In the genomic region with DNA sequence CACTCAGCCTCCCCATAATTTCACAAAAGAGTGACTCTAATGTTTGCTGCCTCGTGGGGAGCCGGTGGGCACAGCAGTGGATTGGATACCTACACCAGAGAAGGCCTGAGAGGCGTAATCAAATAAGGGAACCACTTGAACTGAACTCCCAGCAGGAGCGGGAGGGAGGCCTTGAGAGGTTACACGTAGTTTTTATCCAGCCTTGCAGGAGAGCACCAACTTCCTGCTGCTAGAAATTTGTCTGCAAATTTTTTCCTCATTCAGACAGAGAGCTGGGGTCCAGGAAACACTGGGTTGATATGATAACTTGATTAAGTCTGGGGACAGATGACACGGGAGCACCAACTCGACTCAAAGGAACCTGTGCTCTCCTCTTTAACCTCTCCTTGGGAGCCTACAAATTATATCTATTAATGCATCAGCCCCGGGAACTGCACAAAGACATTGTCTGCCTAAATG, we compare ENCODE assay signal across 8 cellular contexts.
DNase-seq lines count a peak whose midpoint lies in the region; ATAC-seq and TF ChIP-seq lines count a peak whose summit lies in the region.

No MANE protein-coding gene starts in this region.

- H3K27ac Mint-ChIP-seq in activated CD4-positive, alpha-beta T cell treated with anti-CD3 and anti-CD28 coated beads, Interleukin-2, amount 10 ng/mL, durations not matched to agents 7 days and 5 days = no peak overlapping the region
- peak overlapping the region in 4 of 5 experiments; percentile 0 to 93 (median 61) for H3K27ac Mint-ChIP-seq in brain
- no peak overlapping the region for H3K27ac Mint-ChIP-seq in stimulated activated naive B cell treated with anti-CD40 and anti-IgM and Interleukin-4, amounts not matched to agents 10 μg/mL and 1 μg/mL and 100 μg/mL, for 72 hours

- no peak for TF ChIP-seq CTCF in brain (conservative IDR thresholded peaks at IDR 0.05)

- peaks cover 16% of the 10 kb centered on the region for H3K27me3 Mint-ChIP-seq in activated CD4-positive, alpha-beta T cell treated with anti-CD3 and anti-CD28 coated beads, Interleukin-2, amount 10 ng/mL, durations not matched to agents 7 days and 5 days
- H3K27me3 Mint-ChIP-seq in brain = peaks cover 34% of the 10 kb centered on the region
- peaks cover 21 to 50% of the 10 kb centered on the region in 2 donors for H3K27me3 Mint-ChIP-seq in stimulated activated naive B cell treated with anti-CD40 and anti-IgM and Interleukin-4, amounts not matched to agents 10 μg/mL and 1 μg/mL and 100 μg/mL, for 72 hours

- H3K36me3 Mint-ChIP-seq in activated CD4-positive, alpha-beta T cell treated with anti-CD3 and anti-CD28 coated beads, Interleukin-2, amount 10 ng/mL, durations not matched to agents 7 days and 5 days (ENCODE audit: low read depth) = no peaks in the 10 kb centered on the region
- no peaks in the 10 kb centered on the region for H3K36me3 Mint-ChIP-seq in brain
- peaks cover 0 to 4% of the 10 kb centered on the region in 2 donors for H3K36me3 Mint-ChIP-seq in stimulated activated naive B cell treated with anti-CD40 and anti-IgM and Interleukin-4, amounts not matched to agents 10 μg/mL and 1 μg/mL and 100 μg/mL, for 72 hours

- peak; percentile 65 to 70 for ATAC-seq in stimulated activated naive B cell treated with anti-CD40 and anti-IgM and Interleukin-4, amounts not matched to agents 10 μg/mL and 1 μg/mL and 100 μg/mL, for 72 hours (replicated peaks)
- ATAC-seq in HG02798 (IDR thresholded peaks at IDR 0.05; ENCODE audit: poor library complexity, unreplicated experiment) (no peak), HG03460 (IDR thresholded peaks at IDR 0.05; ENCODE audit: unreplicated experiment) (no peak), GM19351 (IDR thresholded peaks at IDR 0.05; ENCODE audit: unreplicated experiment) (no peak)

- no peak overlapping the region for H3K4me3 Mint-ChIP-seq in activated CD4-positive, alpha-beta T cell treated with anti-CD3 and anti-CD28 coated beads, Interleukin-2, amount 10 ng/mL, durations not matched to agents 7 days and 5 days
- H3K4me3 Mint-ChIP-seq in brain = peak overlapping the region; percentile 6 to 79 (median 65)
- H3K4me3 Mint-ChIP-seq in stimulated activated naive B cell treated with anti-CD40 and anti-IgM and Interleukin-4, amounts not matched to agents 10 μg/mL and 1 μg/mL and 100 μg/mL, for 72 hours = peak overlapping the region; percentile 76 to 78

- CTCF ChIA-PET in activated CD4-positive, alpha-beta T cell treated with anti-CD3 and anti-CD28 coated beads, Interleukin-2, amount 10 ng/mL, durations not matched to agents 7 days and 5 days (lab: Charles Lee) = no interaction called here

- peaks cover 36% of the 10 kb centered on the region for H3K4me1 Mint-ChIP-seq in activated CD4-positive, alpha-beta T cell treated with anti-CD3 and anti-CD28 coated beads, Interleukin-2, amount 10 ng/mL, durations not matched to agents 7 days and 5 days
- H3K4me1 Mint-ChIP-seq in brain = peaks cover 44% of the 10 kb centered on the region
- H3K4me1 Mint-ChIP-seq in stimulated activated naive B cell treated with anti-CD40 and anti-IgM and Interleukin-4, amounts not matched to agents 10 μg/mL and 1 μg/mL and 100 μg/mL, for 72 hours = peaks cover 23 to 29% of the 10 kb centered on the region in 2 donors

- POLR2A ChIA-PET in activated CD4-positive, alpha-beta T cell treated with anti-CD3 and anti-CD28 coated beads, Interleukin-2, amount 10 ng/mL, durations not matched to agents 7 days and 5 days (lab: Charles Lee) = no interaction called here

- DNase-seq in activated CD4-positive, alpha-beta T cell treated with anti-CD3 and anti-CD28 coated beads, Interleukin-2, amount 10 ng/mL, durations not matched to agents 7 days and 5 days = peak; percentile 10
- DNase-seq in activated CD4-positive, alpha-beta T cell treated with anti-CD3 and anti-CD28 coated beads, Interleukin-2, amount 50 U/mL, for 1 hour = no peak
- peak; percentile 78 for DNase-seq in NCI-H526 treated with DMSO at 0.1 percent for 48 hours (lab: John Stamatoyannopoulos, UW)
- DNase-seq in stimulated activated naive B cell treated with anti-CD40 and anti-IgM and Interleukin-4, amounts not matched to agents 10 μg/mL and 1 μg/mL and 100 μg/mL, for 72 hours = peak; percentile 45

- no peaks in the 10 kb centered on the region for H3K9me3 Mint-ChIP-seq in activated CD4-positive, alpha-beta T cell treated with anti-CD3 and anti-CD28 coated beads, Interleukin-2, amount 10 ng/mL, durations not matched to agents 7 days and 5 days
- no peaks in the 10 kb centered on the region for H3K9me3 Mint-ChIP-seq in brain
- H3K9me3 Mint-ChIP-seq in stimulated activated naive B cell treated with anti-CD40 and anti-IgM and Interleukin-4, amounts not matched to agents 10 μg/mL and 1 μg/mL and 100 μg/mL, for 72 hours = no peaks in the 10 kb centered on the region

Comparison
In these comparisons a context has a peak if more than half of its experiments do, and no peak if none do; other contexts are left out.
1. H3K27ac Mint-ChIP-seq: peak in brain (4 of 5); none in activated CD4-positive, alpha-beta T cell treated with anti-CD3 and anti-CD28 coated beads, Interleukin-2, amount 10 ng/mL, durations not matched to agents 7 days and 5 days (single experiment) and stimulated activated naive B cell treated with anti-CD40 and anti-IgM and Interleukin-4, amounts not matched to agents 10 μg/mL and 1 μg/mL and 100 μg/mL, for 72 hours (single experiment).
2. ATAC-seq: peak in stimulated activated naive B cell treated with anti-CD40 and anti-IgM and Interleukin-4, amounts not matched to agents 10 μg/mL and 1 μg/mL and 100 μg/mL, for 72 hours (2 of 2); none in HG02798 (single experiment), HG03460 (single experiment) and GM19351 (single experiment).